Comparison of ENCODE assay signal across 8 cellular contexts in the genomic region with DNA sequence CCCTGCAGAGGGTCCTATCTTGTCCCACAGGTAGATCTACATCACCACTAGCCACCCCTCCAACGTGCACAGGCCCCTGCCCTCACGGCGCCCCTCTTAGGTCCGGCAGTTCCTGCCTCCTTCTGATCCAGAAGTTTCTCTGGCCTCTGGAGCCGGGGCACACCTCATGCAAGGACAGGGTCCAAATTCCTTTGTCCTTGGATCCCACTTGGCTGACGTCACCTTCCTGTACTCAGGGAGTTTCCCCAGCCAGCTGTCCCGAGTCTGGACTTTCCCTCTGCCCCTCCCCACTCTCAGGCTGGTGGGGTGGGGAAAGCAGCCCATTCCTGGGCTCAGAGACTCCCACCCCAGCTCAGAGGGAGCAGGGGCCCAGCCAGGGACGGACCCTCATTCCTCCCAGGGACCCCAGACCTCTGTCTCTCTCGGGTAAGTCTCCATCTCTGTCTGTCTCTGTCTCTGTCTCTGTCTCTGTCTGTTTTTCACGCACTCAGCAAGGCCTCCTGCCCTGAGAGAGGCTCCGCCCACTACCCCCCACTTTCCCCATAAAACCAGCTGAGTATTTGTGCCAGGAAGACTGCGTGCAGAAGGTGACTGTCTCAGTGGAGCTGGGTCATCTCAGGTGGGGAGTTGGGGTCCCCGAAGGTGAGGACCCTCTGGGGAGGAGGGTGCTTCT. TPM values are rescaled to one million over a fixed set of nuclear protein-coding genes. Genes with fewer than 3 reads are reported as not detected.
DNase-seq lines count a peak whose midpoint lies in the region; ATAC-seq and TF ChIP-seq lines count a peak whose summit lies in the region.

A gene with protein sequence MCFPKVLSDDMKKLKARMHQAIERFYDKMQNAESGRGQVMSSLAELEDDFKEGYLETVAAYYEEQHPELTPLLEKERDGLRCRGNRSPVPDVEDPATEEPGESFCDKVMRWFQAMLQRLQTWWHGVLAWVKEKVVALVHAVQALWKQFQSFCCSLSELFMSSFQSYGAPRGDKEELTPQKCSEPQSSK (plus strand): TSS at position 572 of the 673 bp plus-strand sequence. CDS start 172 bp downstream, outside the sequence.

- H3K4me3 Mint-ChIP-seq in Caco-2 (ENCODE audit: unreplicated experiment): peak within 1 kb of the TSS; percentile 78

- H3K36me3 Mint-ChIP-seq in Caco-2 (ENCODE audit: insufficient read depth, unreplicated experiment): peaks cover 13% of the 10 kb centered on the region

- H2AFZ ChIP-seq in OCI-LY3 (ENCODE audit: low read depth, low read length): peak within 1 kb of the TSS; percentile 68

- peak within 1 kb of the TSS; percentile 49 for H3K4me3 ChIP-seq in Caco-2 (ENCODE audit: low read depth, low read length)
- H3K4me3 ChIP-seq in OCI-LY3 (ENCODE audit: low read length): peak within 1 kb of the TSS; percentile 47
- H3K4me3 ChIP-seq in right cardiac atrium (ENCODE audit: low read length): peak within 1 kb of the TSS; percentile 48

- H3K4me1 Mint-ChIP-seq in Caco-2 (ENCODE audit: low read depth, unreplicated experiment): no peaks in the 10 kb centered on the region

- CTCF ChIA-PET in Caco-2 (lab: Charles Lee): no interaction called here

- H3K9me3 Mint-ChIP-seq in Caco-2 (ENCODE audit: unreplicated experiment): no peaks in the 10 kb centered on the region

- H3K9ac ChIP-seq in OCI-LY3 (ENCODE audit: low read length): peak within 1 kb of the TSS; percentile 38; the same call in 1 of the 2 replicates

- DNase-seq in Caco-2: peak; percentile 81 to 89
- DNase-seq in activated naive CD4-positive, alpha-beta T cell treated with anti-CD3 and anti-CD28 coated beads, Interleukin-2, amount 50 U/mL, for 16 hours: peak; percentile 74
- peak; percentile 77 to 85 (median 80) for DNase-seq in right cardiac atrium
- DNase-seq in stimulated activated CD4-positive, alpha-beta T cell treated with anti-CD3 and anti-CD28 coated beads, Interleukin-2, amount 100 ng/mL, for 24 hours: peak; percentile 77 to 81
- no peak for DNase-seq in NCI-H1092 (lab: John Stamatoyannopoulos, UW)
- no peak for DNase-seq in NCI-H146 (lab: John Stamatoyannopoulos, UW)
- no peak for DNase-seq in inferior parietal cortex (ENCODE audit: extremely low spot score)

- TF ChIP-seq CTCF in Caco-2 (IDR thresholded peaks at IDR 0.05; ENCODE audit: insufficient read depth in 1 of 2, low read depth in 1 of 2, low read length in 1 of 2, severe bottlenecking in 1 of 2, unreplicated experiment in 1 of 2) (no peak), OCI-LY3 (IDR thresholded peaks at IDR 0.05; ENCODE audit: low read depth, low read length) (no peak)

- H3K27ac ChIP-seq in OCI-LY3 (ENCODE audit: low read length): no peak within 1 kb of the TSS
- H3K27ac ChIP-seq in right cardiac atrium (ENCODE audit: low read length): peak within 1 kb of the TSS; percentile 78

- H3K4me1 ChIP-seq in Caco-2 (peaks cover 22% of the 10 kb centered on the region), OCI-LY3 (ENCODE audit: low read length) (peaks cover 15% of the 10 kb centered on the region), right cardiac atrium (ENCODE audit: control insufficient read depth, insufficient read depth, low read length) (no peaks in the 10 kb centered on the region)

- no peaks in the 10 kb centered on the region for H3K27me3 Mint-ChIP-seq in Caco-2 (ENCODE audit: insufficient read depth, unreplicated experiment)

- no peaks in the 10 kb centered on the region for H3K79me2 ChIP-seq in OCI-LY3 (ENCODE audit: low read length)

- H3K9me3 ChIP-seq in Caco-2 (no peaks in the 10 kb centered on the region), OCI-LY3 (ENCODE audit: insufficient read depth, low read length) (no peaks in the 10 kb centered on the region), right cardiac atrium (ENCODE audit: control insufficient read depth, low read length) (no peaks in the 10 kb centered on the region)

- POLR2A ChIA-PET in Caco-2 (lab: Charles Lee): interaction anchor here (0.6 to 0.8 kb wide), 3 partner anchors 54 to 312 kb away, joined by 3 to 6 read pairs (median 3); no protein-coding TSS in a partner anchor

- no peaks in the 10 kb centered on the region for H4K20me1 ChIP-seq in OCI-LY3 (ENCODE audit: insufficient read depth, low read length)

- WGBS in right cardiac atrium: 30% methylated on average over 13 of the region's 13 CpGs

- peak within 1 kb of the TSS; percentile 79 for H3K27ac Mint-ChIP-seq in Caco-2 (ENCODE audit: unreplicated experiment)

- no TSS peak for BruUV-seq in Caco-2 (replicated peaks; lab: Mats Ljungman, UMichigan)

- peak; percentile 81 to 85 for ATAC-seq in right cardiac atrium

- H3K27me3 ChIP-seq in Caco-2 (replicated peaks; ENCODE audit: control insufficient read depth, insufficient read depth, low read length) (no peaks in the 10 kb centered on the region), OCI-LY3 (ENCODE audit: low read depth, low read length) (peaks cover 4% of the 10 kb centered on the region; the same call in 1 of the 2 replicates), right cardiac atrium (ENCODE audit: control insufficient read depth, insufficient read depth) (no peaks in the 10 kb centered on the region)

- peak within 1 kb of the TSS; percentile 48 for H3K4me2 ChIP-seq in OCI-LY3 (ENCODE audit: low read length)

- H3K36me3 ChIP-seq in Caco-2 (ENCODE audit: control insufficient read depth, insufficient read depth, low read length) (no peaks in the 10 kb centered on the region), OCI-LY3 (replicated peaks; ENCODE audit: low read depth, low read length) (no peaks in the 10 kb centered on the region)

- intact Hi-C loops in Caco-2 (cut with micrococcal nuclease; ENCODE audit: unreplicated experiment): no loop called here
- intact Hi-C loops in right cardiac atrium (cut with DNase I): loop anchor here in 2 of 4 donors (10.0 kb wide), 2 partner anchors 50 to 100 kb away; a partner anchor contains a TSS

RNA-seq across cellular contexts. Expression of the gene that starts here (rescaled TPM):
- 149 and 165 TPM in 2 replicates for total RNA-seq in Caco-2 (2022)
- 10 to 100 TPM; 27.5 to 55.0 (median 37.8) TPM for total RNA-seq in right cardiac atrium
- polyA plus RNA-seq in right cardiac atrium: 62.8 TPM

Comparison
In these comparisons a context has a peak if more than half of its experiments do, and no peak if none do; other contexts are left out.
1. DNase-seq: peak in Caco-2 (2 of 2), activated naive CD4-positive, alpha-beta T cell treated with anti-CD3 and anti-CD28 coated beads, Interleukin-2, amount 50 U/mL, for 16 hours (single experiment), right cardiac atrium (3 of 3) and stimulated activated CD4-positive, alpha-beta T cell treated with anti-CD3 and anti-CD28 coated beads, Interleukin-2, amount 100 ng/mL, for 24 hours (2 of 2); none in NCI-H1092 (single experiment), NCI-H146 (single experiment) and inferior parietal cortex (single experiment).
2. Peak in every context shown above with its lines, with median percentiles within 50 percentile points of each other: H3K4me3 ChIP-seq.